In genomic region chr5:100574716-100575115, GRCh38 we compare ENCODE assay signal across 1 cellular context.
TF ChIP-seq lines count a peak whose summit lies in the region.

No MANE protein-coding gene starts in this region.

TF ChIP-seq in endothelial cell of umbilical vein, 7 proteins besides CTCF, POLR2A, EP300 and RAD21:
- no peak for TF ChIP-seq FOS (IDR thresholded peaks at IDR 0.05; ENCODE audit: borderline replicate concordance, insufficient read depth, low read length)
- no peak for TF ChIP-seq EZH2 (IDR thresholded peaks at IDR 0.05; ENCODE audit: borderline replicate concordance, low read depth, low read length, severe bottlenecking)
- no peak for TF ChIP-seq POLR2AphosphoS5 (IDR thresholded peaks at IDR 0.05; ENCODE audit: insufficient read depth, low read depth, low read length)
- no peak for TF ChIP-seq MYC (IDR thresholded peaks at IDR 0.05; ENCODE audit: low read depth, low read length)
- TF ChIP-seq MAX (IDR thresholded peaks at IDR 0.05; ENCODE audit: insufficient read depth, insufficient read length): no peak
- TF ChIP-seq JUN (IDR thresholded peaks at IDR 0.05; ENCODE audit: borderline replicate concordance, insufficient read depth, insufficient read length, low read depth): no peak
- TF ChIP-seq GATA2 (IDR thresholded peaks at IDR 0.05; ENCODE audit: insufficient read depth, insufficient read length, low read depth, low read length): no peak
